29 cellular contexts compared by ENCODE assay signal in the genomic region with DNA sequence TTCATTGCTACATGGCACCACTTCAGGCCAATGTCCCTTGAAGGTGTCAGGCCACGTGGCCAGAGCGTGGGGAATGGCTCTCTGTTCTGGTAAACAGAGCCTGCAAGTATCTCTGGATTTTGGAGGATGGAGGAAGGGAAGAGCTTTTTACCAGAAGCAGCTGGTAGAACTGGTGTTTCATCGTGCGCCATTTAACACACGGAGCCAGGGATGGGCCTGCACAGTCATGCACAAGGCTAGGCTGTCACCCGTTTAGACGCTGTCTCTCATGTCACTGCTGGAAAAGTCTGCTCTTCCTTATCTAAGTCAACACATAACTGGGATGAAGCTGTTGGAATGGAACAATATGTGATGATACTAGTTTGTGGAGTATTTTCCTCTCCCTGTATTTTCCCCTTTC.
"Had no signal": no experiment of that assay in that cellular context is flagged by ENCODE, and none has a peak within 500 bp of the region (broad histone marks: within the 10 kb centered on the region; RNA-seq: fewer than 3 reads in every experiment).

No MANE protein-coding gene starts in this region.

- FAIRE-seq: pancreas had no signal

- ATAC-seq: naive thymus-derived CD4-positive, alpha-beta T cell; natural killer cell; pancreas; psoas muscle; right cardiac atrium; sciatic nerve; stimulated activated memory B cell treated with anti-CD40 and anti-IgM and Interleukin-4, amounts not matched to agents 10 μg/mL and 1 μg/mL and 100 μg/mL, for 72 hours; stimulated activated naive CD8-positive, alpha-beta T cell treated with anti-CD3 and anti-CD28 coated beads, Interleukin-15, amount 100 ng/mL, for 72 hours; stimulated activated naive CD8-positive, alpha-beta T cell treated with anti-CD3 and anti-CD28 coated beads, Interleukin-15, Interleukin-2, amounts not matched to agents 100 U/mL and 50 U/mL, for 24 hours; upper lobe of right lung had no signal

- H3K4me1 ChIP-seq: neural progenitor cell, psoas muscle, spleen, suprapubic skin, testis, tibial artery, transverse colon, upper lobe of right lung, uterus had no signal

- DNase-seq: naive thymus-derived CD4-positive, alpha-beta T cell; natural killer cell; pancreas; psoas muscle; right cardiac atrium; spleen; stimulated activated CD4-positive, alpha-beta T cell treated with anti-CD3 and anti-CD28 coated beads, Interleukin-12 subunit alpha, Interleukin-12 subunit beta, amount 100 ng/mL, for 4 hours; stimulated activated CD4-positive, alpha-beta T cell treated with anti-CD3 and anti-CD28 coated beads, Interleukin-1b, Interleukin-23, amount 100 ng/mL, for 48 hours; stimulated activated CD4-positive, alpha-beta T cell treated with anti-CD3 and anti-CD28 coated beads, Interleukin-4, amount 100 ng/mL, for 1 hour; stimulated activated CD4-positive, alpha-beta T cell treated with anti-CD3 and anti-CD28 coated beads, Interleukin-4, amount 100 ng/mL, for 4 hours; stimulated activated CD8-positive, alpha-beta memory T cell treated with anti-CD3 and anti-CD28 coated beads, Interleukin-4, amount 100 ng/mL, for 48 hours; stimulated activated naive CD4-positive, alpha-beta T cell; stimulated activated naive CD8-positive, alpha-beta T cell treated with anti-CD3 and anti-CD28 coated beads, Interleukin-15, amount 100 ng/mL, for 72 hours; stimulated activated naive CD8-positive, alpha-beta T cell treated with anti-CD3 and anti-CD28 coated beads, Interleukin-15, Interleukin-2, amounts not matched to agents 100 U/mL and 50 U/mL, for 24 hours; substantia nigra; testis; tibial artery; transverse colon; upper lobe of right lung; uterus had no signal

- H3K27me3 ChIP-seq: neural progenitor cell, pancreas, spleen, suprapubic skin, testis, tibial artery, transverse colon, upper lobe of right lung, uterus had no signal

- H3K4me3 Mint-ChIP-seq: naive thymus-derived CD4-positive, alpha-beta T cell; natural killer cell; nephron; neural progenitor cell; stimulated activated memory B cell treated with anti-CD40 and anti-IgM and Interleukin-4, amounts not matched to agents 10 μg/mL and 1 μg/mL and 100 μg/mL, for 72 hours; stimulated activated naive CD8-positive, alpha-beta T cell treated with anti-CD3 and anti-CD28 coated beads, Interleukin-15, amount 100 ng/mL, for 72 hours; type B pancreatic cell had no signal

- H3K27ac ChIP-seq: neural progenitor cell, pancreas, psoas muscle, skin epidermis, spleen, suprapubic skin, testis, tibial artery, transverse colon, upper lobe of right lung, uterus had no signal

- H3K4me2 ChIP-seq: neural progenitor cell, smooth muscle cell had no signal

- H3K27me3 Mint-ChIP-seq: progenitor cell of endocrine pancreas; stimulated activated memory B cell treated with anti-CD40 and anti-IgM and Interleukin-4, amounts not matched to agents 10 μg/mL and 1 μg/mL and 100 μg/mL, for 72 hours; stimulated activated naive CD8-positive, alpha-beta T cell treated with anti-CD3 and anti-CD28 coated beads, Interleukin-15, amount 100 ng/mL, for 72 hours had no signal

- H3K9me3 Mint-ChIP-seq: type B pancreatic cell had no signal

- H3K4me1 Mint-ChIP-seq: naive thymus-derived CD4-positive, alpha-beta T cell; natural killer cell; neural progenitor cell; stimulated activated memory B cell treated with anti-CD40 and anti-IgM and Interleukin-4, amounts not matched to agents 10 μg/mL and 1 μg/mL and 100 μg/mL, for 72 hours; stimulated activated naive CD8-positive, alpha-beta T cell treated with anti-CD3 and anti-CD28 coated beads, Interleukin-15, amount 100 ng/mL, for 72 hours had no signal

- H3K9me3 ChIP-seq: pancreas, psoas muscle, suprapubic skin, testis, tibial artery, transverse colon, upper lobe of right lung, uterus had no signal

- H3K36me3 Mint-ChIP-seq: naive thymus-derived CD4-positive, alpha-beta T cell; natural killer cell; neural progenitor cell; stimulated activated memory B cell treated with anti-CD40 and anti-IgM and Interleukin-4, amounts not matched to agents 10 μg/mL and 1 μg/mL and 100 μg/mL, for 72 hours had no signal

- H2AFZ ChIP-seq: neural progenitor cell had no signal

- H3K36me3 ChIP-seq: neural progenitor cell, pancreas, spleen, suprapubic skin, tibial artery, transverse colon, upper lobe of right lung, uterus had no signal

- H3K4me3 ChIP-seq: neural progenitor cell, pancreas, psoas muscle, skin epidermis, smooth muscle cell, spleen, suprapubic skin, testis, tibial artery, transverse colon, upper lobe of right lung, uterus had no signal

- H3K9ac ChIP-seq: neural progenitor cell had no signal

- H3K27ac Mint-ChIP-seq: naive thymus-derived CD4-positive, alpha-beta T cell; natural killer cell; neural progenitor cell; progenitor cell of endocrine pancreas; stimulated activated memory B cell treated with anti-CD40 and anti-IgM and Interleukin-4, amounts not matched to agents 10 μg/mL and 1 μg/mL and 100 μg/mL, for 72 hours; stimulated activated naive CD8-positive, alpha-beta T cell treated with anti-CD3 and anti-CD28 coated beads, Interleukin-15, amount 100 ng/mL, for 72 hours; type B pancreatic cell had no signal
